In genomic region chr13:51396352-51396751, GRCh38 we compare ENCODE assay signal across 9 cellular contexts. TPM values are rescaled to one million over a fixed set of nuclear protein-coding genes. Genes with fewer than 3 reads are reported as not detected.
DNase-seq lines count a peak whose midpoint lies in the region; ATAC-seq and TF ChIP-seq lines count a peak whose summit lies in the region.
"Had no signal": no experiment of that assay in that cellular context is flagged by ENCODE, and none has a peak within 500 bp of the region (broad histone marks: within the 10 kb centered on the region; RNA-seq: fewer than 3 reads in every experiment).

No MANE protein-coding gene starts in this region.

- WGBS in lung, 2 donors = 29 to 53% methylated on average over 2 of the region's 2 CpGs

- H3K27ac ChIP-seq in lung (ENCODE audit: low read depth in 1 of 2, low read length in 1 of 2) = no peak overlapping the region

- H3K36me3 ChIP-seq in lung (ENCODE audit: control insufficient read depth in 2 of 2, insufficient read depth in 2 of 2, low read length in 2 of 2) = peaks cover 2 to 3% of the 10 kb centered on the region in 2 donors

- DNase-seq in GM10266 (ENCODE audit: extremely low spot score) (peak; percentile 33), OCI-M1 (lab: John Stamatoyannopoulos, UW) (peak; percentile 93), lung (ENCODE audit: low spot score) (no peak), OCI-M2 (lab: John Stamatoyannopoulos, UW; ENCODE audit: unreplicated experiment) (no peak), mucosa of gallbladder (ENCODE audit: low spot score) (no peak), SHP77 treated with DMSO at 0.1 percent for 48 hours (lab: John Stamatoyannopoulos, UW) (no peak)

- peak; percentile 63 for ATAC-seq in HG02571 (IDR thresholded peaks at IDR 0.05; ENCODE audit: unreplicated experiment)
- peak; percentile 27 for ATAC-seq in lung (ENCODE audit: insufficient read depth, low FRiP score)
- no peak for ATAC-seq in HG02588 (IDR thresholded peaks at IDR 0.05; ENCODE audit: unreplicated experiment)

- H3K27me3 ChIP-seq in lung (ENCODE audit: control insufficient read depth, insufficient read depth) = no peaks in the 10 kb centered on the region

- TF ChIP-seq CTCF in GM10266 (IDR thresholded peaks at IDR 0.05; ENCODE audit: control insufficient read depth, insufficient read depth, low read depth, missing control alignments) (no peak), lung (IDR thresholded peaks at IDR 0.05; ENCODE audit: control extremely low read depth, extremely low read depth) (no peak)

- peaks cover 0 to 11% of the 10 kb centered on the region in 2 donors for H3K4me1 ChIP-seq in lung (ENCODE audit: control insufficient read depth in 2 of 2, insufficient read depth in 2 of 2, low read length in 2 of 2)

- no peak overlapping the region for H3K4me3 ChIP-seq in lung

- no peaks in the 10 kb centered on the region for H3K9me3 ChIP-seq in lung (ENCODE audit: control insufficient read depth in 2 of 2, insufficient read depth in 1 of 2, low read length in 1 of 2)

RNA-seq across cellular contexts. Expression of gene INTS6, which starts 56.5 kb away (rescaled TPM):
- total RNA-seq in lung (10 to 100 TPM; 31.7 to 57.7 TPM), mucosa of gallbladder (28.3 TPM)
- 10 to 100 TPM in 1 of 2 donors, 1 to 10 TPM in 1; 9.5 to 10.4 TPM for polyA plus RNA-seq in lung

RNA-seq across cellular contexts. Expression of gene SERPINE3, which starts 56.9 kb away (rescaled TPM):
- total RNA-seq in lung (not detected), mucosa of gallbladder (not detected)
- not detected for polyA plus RNA-seq in lung
- total RNA-seq: pulmonary artery endothelial cell had no signal

Comparison
In these comparisons a context has a peak if more than half of its experiments do, and no peak if none do; other contexts are left out.
1. DNase-seq: peak in GM10266 (single experiment) and OCI-M1 (single experiment); none in lung (single experiment), OCI-M2 (single experiment), mucosa of gallbladder (single experiment) and SHP77 treated with DMSO at 0.1 percent for 48 hours (single experiment).